ENCODE assay signal across 8 cellular contexts in genomic region chr3:12994357-12994606, GRCh38.
DNase-seq lines count a peak whose midpoint lies in the region; ATAC-seq and TF ChIP-seq lines count a peak whose summit lies in the region.

No MANE protein-coding gene starts in this region.

- H3K27ac ChIP-seq in HL-60 (replicated peaks) = peak overlapping the region; percentile 59
- H3K27ac ChIP-seq in body of pancreas = peak overlapping the region; percentile 71 to 87 (median 84)
- H3K27ac ChIP-seq in suprapubic skin = peak overlapping the region; percentile 38

- DNase-seq in HL-60 (ENCODE audit: low read depth in 1 of 2, low spot score in 1 of 2) (no peak), body of pancreas (peak; percentile 51 to 71 (median 57)), left lobe of liver (ENCODE audit: low spot score) (no peak), suprapubic skin (ENCODE audit: low spot score in 2 of 2) (no peak), NCI-H526 treated with DMSO at 0.1 percent for 48 hours (lab: John Stamatoyannopoulos, UW) (no peak)

- peaks cover 13% of the 10 kb centered on the region for H3K27me3 ChIP-seq in HL-60 (ENCODE audit: insufficient read depth, poor library complexity, severe bottlenecking)
- no peaks in the 10 kb centered on the region for H3K27me3 ChIP-seq in body of pancreas
- H3K27me3 ChIP-seq in suprapubic skin = no peaks in the 10 kb centered on the region

- intact Hi-C loops in body of pancreas (cut with DNase I) = no loop called here

- ATAC-seq in body of pancreas (peak; percentile 45), left lobe of liver (peak; percentile 54), HG03108 (IDR thresholded peaks at IDR 0.05; ENCODE audit: unreplicated experiment) (no peak), HG03095 (IDR thresholded peaks at IDR 0.05; ENCODE audit: unreplicated experiment) (no peak)

- H3K4me1 ChIP-seq in body of pancreas (peaks cover 39% of the 10 kb centered on the region), suprapubic skin (peaks cover 28% of the 10 kb centered on the region)

- TF ChIP-seq POLR2A in body of pancreas (IDR thresholded peaks at IDR 0.05) (no peak), suprapubic skin (IDR thresholded peaks at IDR 0.05) (no peak)

- H3K36me3 ChIP-seq in body of pancreas (replicated peaks in 1 of 2; ENCODE audit: insufficient read depth in 1 of 2, low read depth in 2 of 2) (no peaks in the 10 kb centered on the region), suprapubic skin (no peaks in the 10 kb centered on the region)

- 1% methylated on average over 23 of the region's 25 CpGs; no CpG with 5 or more reads in 1 of the 2 donors for WGBS in body of pancreas, 2 donors
- no CpG with 5 or more reads among the region's 25 CpGs for WGBS in suprapubic skin

- H3K9me3 ChIP-seq in body of pancreas (no peaks in the 10 kb centered on the region), suprapubic skin (no peaks in the 10 kb centered on the region)

- TF ChIP-seq EP300 in suprapubic skin (IDR thresholded peaks at IDR 0.05) = no peak

- H3K4me3 ChIP-seq in GM12875 (ENCODE audit: low read depth, low read length) = peak overlapping the region; percentile 43
- peak overlapping the region; percentile 69 for H3K4me3 ChIP-seq in HL-60 (replicated peaks; ENCODE audit: insufficient read depth, low read length)
- H3K4me3 ChIP-seq in body of pancreas = peak overlapping the region; percentile 51 to 75
- peak overlapping the region; percentile 73 for H3K4me3 ChIP-seq in suprapubic skin

- no peak for TF ChIP-seq CTCF in GM12875 (IDR thresholded peaks at IDR 0.05; ENCODE audit: borderline replicate concordance, insufficient read depth, low read depth, low read length)
- no peak for TF ChIP-seq CTCF in HL-60 (IDR thresholded peaks at IDR 0.05; ENCODE audit: insufficient read depth, low read length)
- no peak for TF ChIP-seq CTCF in body of pancreas (IDR thresholded peaks at IDR 0.05)
- TF ChIP-seq CTCF in suprapubic skin (IDR thresholded peaks at IDR 0.05) = no peak

Comparison
In these comparisons a context has a peak if more than half of its experiments do, and no peak if none do; other contexts are left out.
1. DNase-seq: peak in body of pancreas (4 of 4); none in HL-60 (0 of 2), left lobe of liver (single experiment), suprapubic skin (0 of 2) and NCI-H526 treated with DMSO at 0.1 percent for 48 hours (single experiment).
2. ATAC-seq: peak in body of pancreas (single experiment) and left lobe of liver (single experiment); none in HG03108 (single experiment) and HG03095 (single experiment).
3. Peak in every context shown above with its lines, with median percentiles within 50 percentile points of each other: H3K4me3 ChIP-seq and H3K27ac ChIP-seq.